ENCODE assay signal across 24 cellular contexts in genomic region chr3:140655678-140656077, GRCh38. TPM values are rescaled to one million over a fixed set of nuclear protein-coding genes. Genes with fewer than 3 reads are reported as not detected.
DNase-seq lines count a peak whose midpoint lies in the region; ATAC-seq lines count a peak whose summit lies in the region.
"Had no signal": no experiment of that assay in that cellular context is flagged by ENCODE, and none has a peak within 500 bp of the region (broad histone marks: within the 10 kb centered on the region; RNA-seq: fewer than 3 reads in every experiment).

No MANE protein-coding gene starts in this region.

- no peaks in the 10 kb centered on the region for H3K79me1 ChIP-seq in neuronal stem cell (ENCODE audit: low read depth, low read length)

- ATAC-seq in GM19372 (IDR thresholded peaks at IDR 0.05; ENCODE audit: low read depth, unreplicated experiment): peak; percentile 71
- peak; percentile 80 for ATAC-seq in HG02642 (IDR thresholded peaks at IDR 0.05; ENCODE audit: poor library complexity, unreplicated experiment)
- ATAC-seq in HG03432 (IDR thresholded peaks at IDR 0.05; ENCODE audit: unreplicated experiment): peak; percentile 66
- ATAC-seq: GM23338, PC-3, SK-N-SH treated with all-trans-retinoic acid at 6 μM for 48 hours had no signal

- no peak overlapping the region for H3K4me2 ChIP-seq in neuronal stem cell (ENCODE audit: insufficient read depth, low read length, poor library complexity, severe bottlenecking)
- H3K4me2 ChIP-seq: GM23338 had no signal

- H3K4me1 ChIP-seq in neuronal stem cell (ENCODE audit: control insufficient read depth in 2 of 2, insufficient read depth in 1 of 2, low read depth in 1 of 2, low read length in 2 of 2): no peaks in the 10 kb centered on the region

- no peak overlapping the region for H3K27ac ChIP-seq in neuronal stem cell (replicated peaks; ENCODE audit: low read length)
- H3K27ac ChIP-seq: BLaER1 treated with 17β-estradiol and CSF1 and Interleukin-3, amounts not matched to agents 10 nM and 100 nM; RWPE1 had no signal

- peak overlapping the region; percentile 54 for H3K18ac ChIP-seq in neuronal stem cell (ENCODE audit: low read length)

- H2BK5ac ChIP-seq in neuronal stem cell (ENCODE audit: low read length): no peak overlapping the region

- no peaks in the 10 kb centered on the region for H3K36me3 ChIP-seq in neuronal stem cell (replicated peaks in 1 of 2; ENCODE audit: control insufficient read depth in 2 of 2, insufficient read depth in 2 of 2, low read length in 2 of 2)
- H3K36me3 ChIP-seq: BLaER1 treated with 17β-estradiol and CSF1 and Interleukin-3, amounts not matched to agents 10 nM and 100 nM had no signal

- no peaks in the 10 kb centered on the region for H3K27me3 ChIP-seq in neuronal stem cell (ENCODE audit: control insufficient read depth in 3 of 3, insufficient read depth in 3 of 3, low read depth in 1 of 3, low read length in 3 of 3)
- H3K27me3 ChIP-seq: BLaER1 treated with 17β-estradiol and CSF1 and Interleukin-3, amounts not matched to agents 10 nM and 100 nM had no signal

- no peak overlapping the region for H3K4me3 ChIP-seq in neuronal stem cell (ENCODE audit: low read length in 2 of 2)
- H3K4me3 ChIP-seq: BLaER1 treated with 17β-estradiol and CSF1 and Interleukin-3, amounts not matched to agents 10 nM and 100 nM; GM23338 had no signal

- no peak overlapping the region for H4K91ac ChIP-seq in neuronal stem cell (ENCODE audit: low read depth, low read length, poor library complexity)

- no peak overlapping the region for H2AFZ ChIP-seq in neuronal stem cell (ENCODE audit: low read length)
- H2AFZ ChIP-seq: GM23338 had no signal

- no peak overlapping the region for H3K23ac ChIP-seq in neuronal stem cell (ENCODE audit: low read depth, low read length, poor library complexity)

- H2BK15ac ChIP-seq in neuronal stem cell (ENCODE audit: low read length): no peak overlapping the region

- H3K9me3 ChIP-seq in neuronal stem cell (replicated peaks in 1 of 2; ENCODE audit: control insufficient read depth in 2 of 2, insufficient read depth in 1 of 2, low read depth in 1 of 2, low read length in 2 of 2): peaks cover 0 to 2% of the 10 kb centered on the region in 2 donors

- DNase-seq in neuronal stem cell (ENCODE audit: low spot score) (no peak), CD1c-positive myeloid dendritic cell (ENCODE audit: extremely low spot score) (no peak), NCI-H69 (lab: John Stamatoyannopoulos, UW) (no peak), dermis blood vessel endothelial cell (no peak)
- no peak for DNase-seq in stimulated activated CD4-positive, alpha-beta T cell treated with anti-CD3 and anti-CD28 coated beads, Interleukin-2, amount 100 ng/mL, for 24 hours
- DNase-seq: CD8-positive, alpha-beta memory T cell; DMS79; HCEC 1CT; KG1; NCI-H1417; NCI-H187 treated with DMSO at 0.1 percent for 48 hours; NCI-H226; NCI-H524; PC-3; SIG-M5; T-helper 1 cell; T-helper 9 cell had no signal

- H4K8ac ChIP-seq in neuronal stem cell (ENCODE audit: low read depth, low read length): no peak overlapping the region

- no peak overlapping the region for H3K9ac ChIP-seq in neuronal stem cell (ENCODE audit: low read depth, low read length, poor library complexity)
- H3K9ac ChIP-seq: BLaER1 treated with 17β-estradiol and CSF1 and Interleukin-3, amounts not matched to agents 10 nM and 100 nM had no signal

- peak overlapping the region; percentile 66 for H3K4ac ChIP-seq in neuronal stem cell (ENCODE audit: low read length)

- no peak overlapping the region for H3K14ac ChIP-seq in neuronal stem cell (ENCODE audit: low read length)

- H2BK12ac ChIP-seq in neuronal stem cell (ENCODE audit: low read length): no peak overlapping the region

- no CpG with 5 or more reads among the region's 1 CpG for WGBS in neuronal stem cell (ENCODE audit: extremely low coverage in 2 of 2, insufficient read length in 2 of 2, insufficient replicate concordance in 1 of 2), 2 donors

- no peak overlapping the region for H2BK120ac ChIP-seq in neuronal stem cell (ENCODE audit: low read depth, low read length)

- H2AK5ac ChIP-seq in neuronal stem cell (ENCODE audit: low read depth, low read length): no peak overlapping the region

RNA-seq across cellular contexts. Expression of gene TRIM42, which starts 22.2 kb away (rescaled TPM):
- polyA plus RNA-seq in neuronal stem cell (2013, experiment 1 of 2): not detected
- polyA plus RNA-seq in neuronal stem cell (2013, experiment 2 of 2): not detected
- total RNA-seq in dermis blood vessel endothelial cell: not detected in 2 replicates
- total RNA-seq: CD8-positive, alpha-beta memory T cell; GM23338; PC-3 had no signal
- polyA plus RNA-seq: CD8-positive, alpha-beta memory T cell; GM23338 had no signal
